In genomic region chr1:99565606-99566289, GRCh38 we compare ENCODE assay signal across 17 cellular contexts.
A peak's percentile ranks its signal among the peaks of the same experiment; 100 is the strongest.
DNase-seq lines count a peak whose midpoint lies in the region; ATAC-seq, FAIRE-seq and TF ChIP-seq lines count a peak whose summit lies in the region.
"Had no signal": no experiment of that assay in that cellular context is flagged by ENCODE, and none has a peak within 500 bp of the region (broad histone marks: within the 10 kb centered on the region; RNA-seq: fewer than 3 reads in every experiment).

No MANE protein-coding gene starts in this region.

- peaks cover 40% of the 10 kb centered on the region for H3K4me1 Mint-ChIP-seq in progenitor cell of endocrine pancreas (ENCODE audit: low read depth)
- H3K4me1 Mint-ChIP-seq: B cell; CD4-positive, CD25-positive, alpha-beta regulatory T cell had no signal

- H4K20me1 ChIP-seq in IMR-90 (ENCODE audit: insufficient read depth, low read length): no peaks in the 10 kb centered on the region

- ATAC-seq in IMR-90 (ENCODE audit: low read depth) (no peak), foreskin keratinocyte (peak; percentile 85)

- no peak overlapping the region for H2BK15ac ChIP-seq in IMR-90 (ENCODE audit: low read depth, low read length)

- no peak overlapping the region for H3K14ac ChIP-seq in IMR-90 (replicated peaks; ENCODE audit: low read depth, low read length)

- no peak overlapping the region for H3K4ac ChIP-seq in IMR-90 (ENCODE audit: low read depth, low read length)

- POLR2A ChIA-PET in IMR-90 (lab: Charles Lee; ENCODE audit: unreplicated experiment): no interaction called here

- no peak overlapping the region for H3K4me3 ChIP-seq in IMR-90 (ENCODE audit: insufficient read depth, low read depth, low read length)
- no peak overlapping the region for H3K4me3 ChIP-seq in small intestine (ENCODE audit: low read depth in 1 of 2, low read length in 2 of 2)
- H3K4me3 ChIP-seq: SK-N-MC had no signal

- peaks cover 2% of the 10 kb centered on the region; the same call in 1 of the 2 replicates for H3K4me1 ChIP-seq in IMR-90 (ENCODE audit: control insufficient read depth, insufficient read depth, low read length)
- peaks cover 14% of the 10 kb centered on the region for H3K4me1 ChIP-seq in foreskin keratinocyte
- no peaks in the 10 kb centered on the region for H3K4me1 ChIP-seq in small intestine (ENCODE audit: control insufficient read depth in 2 of 2, insufficient read depth in 1 of 2, low read depth in 1 of 2, low read length in 1 of 2)

- no peak overlapping the region for H4K91ac ChIP-seq in IMR-90 (ENCODE audit: insufficient read depth, low read depth, low read length)

- H4K8ac ChIP-seq in IMR-90 (ENCODE audit: low read depth in 2 of 2, low read length in 2 of 2): no peak overlapping the region

- H3K23ac ChIP-seq in IMR-90 (ENCODE audit: low read depth, low read length): no peak overlapping the region

- DNase-seq in IMR-90: peak; percentile 49
- DNase-seq in amniotic epithelial cell (ENCODE audit: low read depth): peak; percentile 36
- no peak for DNase-seq in foreskin keratinocyte
- DNase-seq in progenitor cell of endocrine pancreas (ENCODE audit: low spot score, unreplicated experiment): no peak
- no peak for DNase-seq in small intestine
- DNase-seq in NCI-H2171 treated with DMSO at 0.1 percent for 48 hours (lab: John Stamatoyannopoulos, UW): no peak
- no peak for DNase-seq in NCI-H774 (lab: John Stamatoyannopoulos, UW)
- DNase-seq: CD4-positive, CD25-positive, alpha-beta regulatory T cell; EL; NCI-H1417 treated with DMSO at 0.1 percent for 48 hours; NCI-H1930; NCI-H510A; Right ventricle myocardium superior; T-helper 1 cell had no signal

- no TSS peak for BruUV-seq in IMR-90 (replicated peaks; lab: Mats Ljungman, UMichigan)

- FAIRE-seq in small intestine (lab: Jason Lieb, UNC): no peak

- H2BK120ac ChIP-seq in IMR-90 (ENCODE audit: low read depth, low read length): no peak overlapping the region

- no peak overlapping the region for H2AFZ ChIP-seq in IMR-90 (replicated peaks; ENCODE audit: low read length, poor library complexity)

- no peak overlapping the region for H2BK5ac ChIP-seq in IMR-90 (ENCODE audit: low read depth, low read length, poor library complexity, severe bottlenecking)

- no peaks in the 10 kb centered on the region for H3K9me1 ChIP-seq in IMR-90 (ENCODE audit: insufficient read depth, low read length)

- TF ChIP-seq CTCF in IMR-90 (conservative IDR thresholded peaks at IDR 0.05; ENCODE audit: low read depth, low read length): no peak
- no peak for TF ChIP-seq CTCF in foreskin keratinocyte (conservative IDR thresholded peaks at IDR 0.05)
- no peak for TF ChIP-seq CTCF in progenitor cell of endocrine pancreas (IDR thresholded peaks at IDR 0.05; ENCODE audit: unreplicated experiment)

- no peak overlapping the region for H3K56ac ChIP-seq in IMR-90 (ENCODE audit: extremely low read depth, insufficient read depth, low read length)

- H3K36me3 Mint-ChIP-seq in progenitor cell of endocrine pancreas (ENCODE audit: insufficient read depth): peaks cover 1% of the 10 kb centered on the region
- H3K36me3 Mint-ChIP-seq: CD4-positive, CD25-positive, alpha-beta regulatory T cell had no signal

- intact Hi-C loops in IMR-90 (cut with micrococcal nuclease): no loop called here

- TF ChIP-seq POLR2A in IMR-90 (IDR thresholded peaks at IDR 0.05; ENCODE audit: low read depth, low read length): no peak

- no peak for TF ChIP-seq RAD21 in IMR-90 (IDR thresholded peaks at IDR 0.05; ENCODE audit: low read length)

- no peaks in the 10 kb centered on the region for H3K36me3 ChIP-seq in IMR-90 (ENCODE audit: control insufficient read depth, insufficient read depth, low read length)
- no peaks in the 10 kb centered on the region for H3K36me3 ChIP-seq in small intestine (ENCODE audit: control insufficient read depth in 2 of 2, insufficient read depth in 2 of 2, low read length in 2 of 2)

- dilution Hi-C loops in IMR-90 (cut with HindIII; ENCODE audit: low sequenced_read_pairs, unreplicated experiment): no loop called here

- H3K27me3 Mint-ChIP-seq in progenitor cell of endocrine pancreas: no peaks in the 10 kb centered on the region
- H3K27me3 Mint-ChIP-seq: B cell had no signal

- H3K79me1 ChIP-seq in IMR-90 (ENCODE audit: low read depth in 1 of 2, low read length in 2 of 2): no peaks in the 10 kb centered on the region

- H2BK20ac ChIP-seq in IMR-90 (ENCODE audit: low read depth, low read length): no peak overlapping the region

- H2AK5ac ChIP-seq in IMR-90 (ENCODE audit: low read depth, low read length): no peak overlapping the region

- no peak overlapping the region for H4K5ac ChIP-seq in IMR-90 (ENCODE audit: low read depth, low read length)

- H3K4me3 Mint-ChIP-seq in progenitor cell of endocrine pancreas (ENCODE audit: low read depth): no peak overlapping the region
- H3K4me3 Mint-ChIP-seq: B cell; CD4-positive, CD25-positive, alpha-beta regulatory T cell had no signal

- no peak overlapping the region for H3K9ac ChIP-seq in IMR-90 (ENCODE audit: low read depth, low read length)

- H3K27ac Mint-ChIP-seq in progenitor cell of endocrine pancreas: peak overlapping the region; percentile 73
- H3K27ac Mint-ChIP-seq: B cell; CD4-positive, CD25-positive, alpha-beta regulatory T cell had no signal

- peaks cover 9% of the 10 kb centered on the region for H3K9me3 Mint-ChIP-seq in progenitor cell of endocrine pancreas (ENCODE audit: low read depth)

- no peak overlapping the region for H2AK9ac ChIP-seq in IMR-90 (replicated peaks; ENCODE audit: low read depth, low read length, poor library complexity)

- H3K27me3 ChIP-seq in IMR-90 (ENCODE audit: control insufficient read depth, insufficient read depth, low read length) (no peaks in the 10 kb centered on the region), foreskin keratinocyte (no peaks in the 10 kb centered on the region), small intestine (ENCODE audit: control insufficient read depth in 2 of 2, insufficient read depth in 2 of 2, low read length in 2 of 2) (no peaks in the 10 kb centered on the region)

- whole genome bisulfite sequencing in IMR-90 (ENCODE audit: extremely low coverage in 2 of 2, insufficient read length in 1 of 2), 2 experiments: no CpG with 5 or more reads among the region's 1 CpG
- 80 to 89% (median 82%) methylated on average over 1 of the region's 1 CpG for WGBS in small intestine, 3 donors

- in situ Hi-C loops in IMR-90 (cut with MboI; ENCODE audit: low sequenced_read_pairs): no loop called here

- CTCF ChIA-PET in IMR-90 (lab: Yijun Ruan, JAX): no interaction called here

- H3K27ac ChIP-seq in IMR-90 (ENCODE audit: insufficient read depth, low read length) (no peak overlapping the region), foreskin keratinocyte (peak overlapping the region; percentile 33), small intestine (ENCODE audit: low read depth in 1 of 2, low read length in 1 of 2) (no peak overlapping the region)
- H3K27ac ChIP-seq: SK-N-MC had no signal

- no peak overlapping the region; the same call in 1 of the 2 replicates for H3K4me2 ChIP-seq in IMR-90 (ENCODE audit: low read depth, low read length)

- H3K9me3 ChIP-seq in IMR-90 (ENCODE audit: control insufficient read depth, insufficient read depth, low read length) (peaks cover 2% of the 10 kb centered on the region; the same call in 1 of the 2 replicates), small intestine (ENCODE audit: control insufficient read depth, low read depth) (no peaks in the 10 kb centered on the region)
- H3K9me3 ChIP-seq: Caco-2 had no signal

- peak overlapping the region; percentile 25; the same call in 1 of the 2 replicates for H3K18ac ChIP-seq in IMR-90 (ENCODE audit: low read depth, low read length)

TF ChIP-seq in IMR-90, 13 proteins besides CTCF, POLR2A, EP300 and RAD21:
- TF ChIP-seq CEBPB (IDR thresholded peaks at IDR 0.05; ENCODE audit: low read depth, low read length): no peak
- TF ChIP-seq, protein P1, sequence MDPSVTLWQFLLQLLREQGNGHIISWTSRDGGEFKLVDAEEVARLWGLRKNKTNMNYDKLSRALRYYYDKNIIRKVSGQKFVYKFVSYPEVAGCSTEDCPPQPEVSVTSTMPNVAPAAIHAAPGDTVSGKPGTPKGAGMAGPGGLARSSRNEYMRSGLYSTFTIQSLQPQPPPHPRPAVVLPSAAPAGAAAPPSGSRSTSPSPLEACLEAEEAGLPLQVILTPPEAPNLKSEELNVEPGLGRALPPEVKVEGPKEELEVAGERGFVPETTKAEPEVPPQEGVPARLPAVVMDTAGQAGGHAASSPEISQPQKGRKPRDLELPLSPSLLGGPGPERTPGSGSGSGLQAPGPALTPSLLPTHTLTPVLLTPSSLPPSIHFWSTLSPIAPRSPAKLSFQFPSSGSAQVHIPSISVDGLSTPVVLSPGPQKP (IDR thresholded peaks at IDR 0.05; ENCODE audit: borderline replicate concordance, low read depth, low read length): no peak
- no peak for TF ChIP-seq MAFK (IDR thresholded peaks at IDR 0.05; ENCODE audit: low read depth, low read length)
- TF ChIP-seq NFE2L2 (IDR thresholded peaks at IDR 0.05; ENCODE audit: low read depth, low read length): no peak
- no peak for TF ChIP-seq RCOR1 (IDR thresholded peaks at IDR 0.05; ENCODE audit: insufficient replicate concordance, low read length)
- no peak for TF ChIP-seq BHLHE40 (IDR thresholded peaks at IDR 0.05; ENCODE audit: low read depth, low read length)
- TF ChIP-seq MXI1 (IDR thresholded peaks at IDR 0.05; ENCODE audit: borderline replicate concordance, low read depth, low read length): no peak
- no peak for TF ChIP-seq RFX5 (IDR thresholded peaks at IDR 0.05; ENCODE audit: low read depth, low read length)
- TF ChIP-seq, protein P2, sequence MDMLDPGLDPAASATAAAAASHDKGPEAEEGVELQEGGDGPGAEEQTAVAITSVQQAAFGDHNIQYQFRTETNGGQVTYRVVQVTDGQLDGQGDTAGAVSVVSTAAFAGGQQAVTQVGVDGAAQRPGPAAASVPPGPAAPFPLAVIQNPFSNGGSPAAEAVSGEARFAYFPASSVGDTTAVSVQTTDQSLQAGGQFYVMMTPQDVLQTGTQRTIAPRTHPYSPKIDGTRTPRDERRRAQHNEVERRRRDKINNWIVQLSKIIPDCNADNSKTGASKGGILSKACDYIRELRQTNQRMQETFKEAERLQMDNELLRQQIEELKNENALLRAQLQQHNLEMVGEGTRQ (IDR thresholded peaks at IDR 0.05; ENCODE audit: low read depth, low read length): no peak
- no peak for TF ChIP-seq MAZ (IDR thresholded peaks at IDR 0.05; ENCODE audit: borderline replicate concordance, low read depth, low read length)
- no peak for TF ChIP-seq FOS (IDR thresholded peaks at IDR 0.05; ENCODE audit: low read depth, low read length)
- TF ChIP-seq SMC3 (IDR thresholded peaks at IDR 0.05; ENCODE audit: low read depth, low read length): no peak
- TF ChIP-seq CHD1 (IDR thresholded peaks at IDR 0.05; ENCODE audit: low read depth, low read length): no peak
TF ChIP-seq in IMR-90: peak in this region for 0.

Comparison
In these comparisons a context has a peak if more than half of its experiments do, and no peak if none do; other contexts are left out.
1. DNase-seq: peak in IMR-90 (single experiment) and amniotic epithelial cell (single experiment); none in foreskin keratinocyte (0 of 2), progenitor cell of endocrine pancreas (single experiment), small intestine (single experiment), NCI-H2171 treated with DMSO at 0.1 percent for 48 hours (single experiment) and NCI-H774 (single experiment).